Comparison of ENCODE assay signal across 10 cellular contexts in genomic region chrX:21658746-21659145, GRCh38. TPM values are rescaled to one million over a fixed set of nuclear protein-coding genes. Genes with fewer than 3 reads are reported as not detected.
DNase-seq lines count a peak whose midpoint lies in the region; ATAC-seq and TF ChIP-seq lines count a peak whose summit lies in the region.
"Had no signal": no experiment of that assay in that cellular context is flagged by ENCODE, and none has a peak within 500 bp of the region (broad histone marks: within the 10 kb centered on the region; RNA-seq: fewer than 3 reads in every experiment).

No MANE protein-coding gene starts in this region.

- H3K36me3 Mint-ChIP-seq in activated naive CD8-positive, alpha-beta T cell treated with anti-CD3 and anti-CD28 coated beads for 36 hours: peaks cover 5% of the 10 kb centered on the region

- TF ChIP-seq CTCF in stomach (IDR thresholded peaks at IDR 0.05) (no peak), WERI-Rb-1 (IDR thresholded peaks at IDR 0.05; ENCODE audit: low read depth, low read length) (no peak)

- ATAC-seq in GM21723 (IDR thresholded peaks at IDR 0.05; ENCODE audit: unreplicated experiment): no peak
- ATAC-seq: PC-3 had no signal

- no peak overlapping the region for H3K27ac Mint-ChIP-seq in activated naive CD8-positive, alpha-beta T cell treated with anti-CD3 and anti-CD28 coated beads for 36 hours

- peak overlapping the region; percentile 57; the same call in 1 of the 2 replicates for H3K4me3 ChIP-seq in iPS-20b (ENCODE audit: low read length)
- H3K4me3 ChIP-seq in stomach: peak overlapping the region in 3 of 4 donors; percentile 25 to 33 (median 31)
- no peak overlapping the region for H3K4me3 ChIP-seq in WERI-Rb-1 (ENCODE audit: low read depth, low read length)

- WGBS in stomach, 5 donors: 14 to 52% (median 40%) methylated on average over 7 to 23 of the region's 23 CpGs

- intact Hi-C loops in stomach (cut with DNase I; ENCODE audit: low total_unique reads): no loop called here

- H3K27me3 ChIP-seq in iPS-20b (ENCODE audit: insufficient read depth, low read length) (no peaks in the 10 kb centered on the region), stomach (peaks cover 0 to 36% (median 32%) of the 10 kb centered on the region in 3 donors), WERI-Rb-1 (ENCODE audit: insufficient read depth, low read depth, severe bottlenecking) (no peaks in the 10 kb centered on the region)

- no peak for TF ChIP-seq EP300 in stomach (IDR thresholded peaks at IDR 0.05)

- peak; percentile 59 for DNase-seq in activated effector memory CD4-positive, alpha-beta T cell treated with anti-CD3 and anti-CD28 coated beads, Interleukin-2, amount 50 U/mL, for 16 hours
- DNase-seq in activated effector memory CD4-positive, alpha-beta T cell treated with Interleukin-2 at 50 U/mL for 16 hours: no peak
- DNase-seq in activated naive CD8-positive, alpha-beta T cell treated with anti-CD3 and anti-CD28 coated beads for 36 hours: no peak
- no peak for DNase-seq in stomach
- no peak for DNase-seq in WERI-Rb-1
- DNase-seq in COLO829 (ENCODE audit: low spot score): no peak
- DNase-seq: PC-3 had no signal

- no peaks in the 10 kb centered on the region for H3K36me3 ChIP-seq in iPS-20b (ENCODE audit: insufficient read depth, low read depth, low read length)
- H3K36me3 ChIP-seq in stomach: no peaks in the 10 kb centered on the region
- no peaks in the 10 kb centered on the region for H3K36me3 ChIP-seq in WERI-Rb-1

- H3K4me1 Mint-ChIP-seq in activated naive CD8-positive, alpha-beta T cell treated with anti-CD3 and anti-CD28 coated beads for 36 hours: peaks cover 2% of the 10 kb centered on the region

- H3K27ac ChIP-seq in iPS-20b (ENCODE audit: low read length) (no peak overlapping the region), stomach (no peak overlapping the region), WERI-Rb-1 (no peak overlapping the region)

- H3K9ac ChIP-seq in iPS-20b (ENCODE audit: low read depth, low read length): peak overlapping the region; percentile 32; the same call in 1 of the 2 replicates

- H3K9me3 Mint-ChIP-seq in activated naive CD8-positive, alpha-beta T cell treated with anti-CD3 and anti-CD28 coated beads for 36 hours: no peaks in the 10 kb centered on the region

- H3K9me3 ChIP-seq in iPS-20b (ENCODE audit: insufficient read depth, low read depth, low read length) (no peaks in the 10 kb centered on the region), stomach (peaks cover 0 to 15% (median 0%) of the 10 kb centered on the region in 4 donors), WERI-Rb-1 (ENCODE audit: severe bottlenecking) (no peaks in the 10 kb centered on the region)

- no peak for TF ChIP-seq POLR2A in stomach (IDR thresholded peaks at IDR 0.05)

- peak overlapping the region; percentile 66 for H3K4me3 Mint-ChIP-seq in activated naive CD8-positive, alpha-beta T cell treated with anti-CD3 and anti-CD28 coated beads for 36 hours

- H3K4me1 ChIP-seq in iPS-20b (ENCODE audit: insufficient read depth, low read length) (no peaks in the 10 kb centered on the region), stomach (peaks cover 0 to 8% (median 0%) of the 10 kb centered on the region in 4 donors)

- H3K27me3 Mint-ChIP-seq in activated naive CD8-positive, alpha-beta T cell treated with anti-CD3 and anti-CD28 coated beads for 36 hours: peaks cover 7% of the 10 kb centered on the region

RNA-seq across cellular contexts. Expression of gene KLHL34, which starts 0.6 kb away (rescaled TPM):
- total RNA-seq in activated naive CD8-positive, alpha-beta T cell treated with anti-CD3 and anti-CD28 coated beads for 36 hours: under 1 TPM; 0.36 to 0.62 TPM
- under 1 TPM in 1 of 5 donors, not detected in 4; 0.18 TPM for total RNA-seq in stomach
- under 1 TPM in 1 of 3 donors, not detected in 2; 0.06 TPM for polyA plus RNA-seq in stomach
- total RNA-seq: lung microvascular endothelial cell, PC-3 had no signal
